ENCODE assay signal across 9 cellular contexts in genomic region chrX:131728295-131729145, GRCh38.
A peak's percentile ranks its signal among the peaks of the same experiment; 100 is the strongest.
DNase-seq lines count a peak whose midpoint lies in the region; ATAC-seq lines count a peak whose summit lies in the region.
"Had no signal": no experiment of that assay in that cellular context is flagged by ENCODE, and none has a peak within 500 bp of the region (broad histone marks: within the 10 kb centered on the region; RNA-seq: fewer than 3 reads in every experiment).

No MANE protein-coding gene starts in this region.

- no peaks in the 10 kb centered on the region for H3K27me3 ChIP-seq in MG63

- no peak overlapping the region for H3K4me3 ChIP-seq in MG63

- DNase-seq in DMS53 (lab: John Stamatoyannopoulos, UW) (peak; percentile 86), UCSD-AML1 (lab: John Stamatoyannopoulos, UW; ENCODE audit: unreplicated experiment) (peak; percentile 68), midbrain (lab: John Stamatoyannopoulos, UW) (peak; percentile 91), NCI-H526 treated with DMSO at 0.1 percent for 48 hours (lab: John Stamatoyannopoulos, UW) (no peak), MG63 (no peak), epidermal melanocyte (ENCODE audit: insufficient read length, low spot score) (no peak)
- DNase-seq: activated naive CD8-positive, alpha-beta T cell treated with anti-CD3 and anti-CD28 coated beads, Interleukin-2, amount 10 ng/mL, durations not matched to agents 7 days and 5 days had no signal

- ATAC-seq in HG02763 (IDR thresholded peaks at IDR 0.05; ENCODE audit: unreplicated experiment) (peak; percentile 55), GM18873 (IDR thresholded peaks at IDR 0.05; ENCODE audit: low FRiP score, unreplicated experiment) (no peak)

- H3K36me3 ChIP-seq in MG63 = no peaks in the 10 kb centered on the region

- no peaks in the 10 kb centered on the region for H3K9me3 ChIP-seq in MG63

Comparison
In these comparisons a context has a peak if more than half of its experiments do, and no peak if none do; other contexts are left out.
1. DNase-seq: peak in DMS53 (single experiment), UCSD-AML1 (single experiment) and midbrain (single experiment); none in NCI-H526 treated with DMSO at 0.1 percent for 48 hours (single experiment), MG63 (single experiment) and epidermal melanocyte (single experiment).